Comparison of ENCODE assay signal across 23 cellular contexts in the genomic region with DNA sequence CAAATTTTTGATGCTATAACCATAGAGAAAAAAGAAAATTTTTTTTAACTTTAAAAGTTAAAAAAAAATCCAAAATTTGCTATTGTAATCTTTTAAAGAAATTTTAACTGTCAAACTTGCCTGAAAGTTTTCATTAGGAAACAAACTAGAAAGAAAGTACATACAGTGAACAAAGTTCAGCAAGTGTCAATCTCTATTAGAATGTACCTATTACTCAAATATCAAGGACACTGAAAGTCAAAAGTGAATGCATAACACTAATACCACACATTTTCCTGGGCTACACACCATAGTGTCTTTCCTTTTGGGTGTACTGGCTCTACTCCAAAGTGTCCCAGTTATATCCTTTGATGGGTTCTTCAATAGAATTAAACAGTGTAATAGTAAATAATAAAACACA. TPM values are rescaled to one million over a fixed set of nuclear protein-coding genes. Genes with fewer than 3 reads are reported as not detected.
DNase-seq lines count a peak whose midpoint lies in the region; ATAC-seq, FAIRE-seq and TF ChIP-seq lines count a peak whose summit lies in the region.
"Had no signal": no experiment of that assay in that cellular context is flagged by ENCODE, and none has a peak within 500 bp of the region (broad histone marks: within the 10 kb centered on the region; RNA-seq: fewer than 3 reads in every experiment).

No MANE protein-coding gene starts in this region.

- H3K27ac ChIP-seq in left ventricle myocardium inferior (replicated peaks), result peak overlapping the region; percentile 40
- H3K27ac ChIP-seq in right atrium auricular region, result peak overlapping the region in 1 of 2 donors; percentile 41
- peak overlapping the region; percentile 36 to 40 for H3K27ac ChIP-seq in ascending aorta
- H3K27ac ChIP-seq in HepG2 (ENCODE audit: extremely low read length, insufficient read depth, low read length), result peak overlapping the region; percentile 18
- H3K27ac ChIP-seq in psoas muscle, result peak overlapping the region; percentile 32
- H3K27ac ChIP-seq: 22Rv1, A549, C4-2B had no signal

- H3K4me1 ChIP-seq in left ventricle myocardium inferior, result peaks cover 38% of the 10 kb centered on the region
- peaks cover 0 to 8% of the 10 kb centered on the region in 2 donors for H3K4me1 ChIP-seq in right atrium auricular region
- peaks cover 3 to 16% of the 10 kb centered on the region in 2 donors for H3K4me1 ChIP-seq in ascending aorta
- H3K4me1 ChIP-seq in HepG2 (ENCODE audit: insufficient read depth, low read length), result peaks cover 16% of the 10 kb centered on the region
- peaks cover 24% of the 10 kb centered on the region for H3K4me1 ChIP-seq in psoas muscle

- H3K4me3 ChIP-seq in left ventricle myocardium inferior (no peak overlapping the region), right atrium auricular region (no peak overlapping the region), ascending aorta (no peak overlapping the region), HepG2 (replicated peaks in 1 of 3; ENCODE audit: insufficient read depth in 1 of 3, low read depth in 2 of 3, low read length in 3 of 3) (no peak overlapping the region; a peak in 1 of 6 replicates), psoas muscle (no peak overlapping the region)
- H3K4me3 ChIP-seq: A549, HAP-1 had no signal

- no peak for TF ChIP-seq EP300 in HepG2 (IDR thresholded peaks at IDR 0.05; ENCODE audit: low read depth in 2 of 2, low read length in 2 of 2)
- no peak for TF ChIP-seq EP300 in HepG2 (CRISPR knock-in tag; IDR thresholded peaks at IDR 0.05; ENCODE audit: borderline replicate concordance)

- TF ChIP-seq POLR2A in HepG2 (IDR thresholded peaks at IDR 0.05; ENCODE audit: insufficient read depth in 1 of 2, low read depth in 2 of 2, low read length in 2 of 2), result no peak

- H3K9ac ChIP-seq in HepG2 (ENCODE audit: insufficient read depth, low read depth, low read length), result no peak overlapping the region

- H3K9me3 ChIP-seq in left ventricle myocardium inferior (replicated peaks), result no peaks in the 10 kb centered on the region
- H3K9me3 ChIP-seq in right atrium auricular region, result no peaks in the 10 kb centered on the region
- H3K9me3 ChIP-seq in ascending aorta, result no peaks in the 10 kb centered on the region
- H3K9me3 ChIP-seq in HepG2 (ENCODE audit: low read length), result no peaks in the 10 kb centered on the region
- no peaks in the 10 kb centered on the region for H3K9me3 ChIP-seq in psoas muscle
- H3K9me3 ChIP-seq: A549, HAP-1 had no signal

- DNase-seq in left ventricle myocardium inferior (no peak), right atrium auricular region (ENCODE audit: low spot score) (no peak), ascending aorta (ENCODE audit: low spot score in 2 of 2) (no peak), HepG2 (ENCODE audit: low spot score) (peak; percentile 32), psoas muscle (no peak), NCI-H1048 (lab: John Stamatoyannopoulos, UW) (no peak), HuH-7.5 (ENCODE audit: low spot score) (no peak)
- DNase-seq: ACHN; CD4-positive, CD25-positive, alpha-beta regulatory T cell; CD8-positive, alpha-beta T cell; DMS 273 treated with DMSO at 0.1 percent for 48 hours; DMS79; EL; GF-D8; GOT3; HFFc6 had no signal

- no peaks in the 10 kb centered on the region for H3K27me3 ChIP-seq in left ventricle myocardium inferior (ENCODE audit: low read depth)
- no peaks in the 10 kb centered on the region for H3K27me3 ChIP-seq in right atrium auricular region
- H3K27me3 ChIP-seq in ascending aorta, result no peaks in the 10 kb centered on the region
- no peaks in the 10 kb centered on the region for H3K27me3 ChIP-seq in HepG2 (ENCODE audit: control insufficient read depth in 1 of 2, insufficient read depth in 2 of 2, low read length in 2 of 2)
- no peaks in the 10 kb centered on the region for H3K27me3 ChIP-seq in psoas muscle (ENCODE audit: insufficient read depth in 3 of 3, low read length in 2 of 3)

- CTCF ChIA-PET in HepG2 (lab: Yijun Ruan, JAX; ENCODE audit: low intra/inter-chr PET ratio, low total read pairs), result no interaction called here

- in situ Hi-C loops in HepG2 (cut with HindIII; ENCODE audit: extremely low pct_ligation_motif_present, low pct_unique_long_range_greater_than_20kb), result no loop called here

- POLR2A ChIA-PET in HepG2 (lab: Yijun Ruan, JAX), result no interaction called here

- no peak overlapping the region for H2AFZ ChIP-seq in HepG2 (ENCODE audit: low read length)

- ATAC-seq in HepG2, result peak; percentile 55
- no peak for ATAC-seq in psoas muscle
- ATAC-seq in GM18907 (IDR thresholded peaks at IDR 0.05; ENCODE audit: unreplicated experiment), result no peak
- ATAC-seq: A549; CD8-positive, alpha-beta T cell had no signal

- H3K4me2 ChIP-seq in HepG2 (ENCODE audit: low read depth, low read length), result peak overlapping the region; percentile 27; the same call in 1 of the 2 replicates
- H3K4me2 ChIP-seq: A549 had no signal

- H3K79me2 ChIP-seq in HepG2 (ENCODE audit: insufficient read depth, low read length), result no peaks in the 10 kb centered on the region

- H3K36me3 ChIP-seq in left ventricle myocardium inferior, result peaks cover 13% of the 10 kb centered on the region
- H3K36me3 ChIP-seq in right atrium auricular region, result no peaks in the 10 kb centered on the region
- no peaks in the 10 kb centered on the region for H3K36me3 ChIP-seq in ascending aorta
- peaks cover 0 to 2% of the 10 kb centered on the region in 2 experiments; a peak in 2 of 5 replicates for H3K36me3 ChIP-seq in HepG2 (replicated peaks in 1 of 2; ENCODE audit: control insufficient read depth in 1 of 2, insufficient read depth in 2 of 2, low read length in 2 of 2)
- H3K36me3 ChIP-seq in psoas muscle (ENCODE audit: insufficient read depth in 1 of 2, low read depth in 1 of 2), result peaks cover 0 to 23% of the 10 kb centered on the region in 2 donors

- intact Hi-C loops in left ventricle myocardium inferior (cut with micrococcal nuclease), result no loop called here
- intact Hi-C loops in ascending aorta (cut with DNase I), result no loop called here
- intact Hi-C loops in HepG2 (cut with micrococcal nuclease; ENCODE audit: unreplicated experiment), result no loop called here
- intact Hi-C loops in psoas muscle (cut with DNase I), result no loop called here

- TF ChIP-seq CTCF in left ventricle myocardium inferior (IDR thresholded peaks at IDR 0.05; ENCODE audit: borderline replicate concordance) (no peak), right atrium auricular region (IDR thresholded peaks at IDR 0.05) (no peak), ascending aorta (IDR thresholded peaks at IDR 0.05) (no peak), HepG2 (CRISPR knock-in tag; IDR thresholded peaks at IDR 0.05) (no peak), psoas muscle (IDR thresholded peaks at IDR 0.05) (no peak)

- no peak for TF ChIP-seq RAD21 in HepG2 (CRISPR knock-in tag; IDR thresholded peaks at IDR 0.05)

- BruUV-seq in HepG2 (replicated peaks; lab: Mats Ljungman, UMichigan), result no TSS peak

- no peaks in the 10 kb centered on the region for H4K20me1 ChIP-seq in HepG2 (ENCODE audit: insufficient read depth, low read length)

- FAIRE-seq in HepG2 (lab: Jason Lieb, UNC), result no peak
- FAIRE-seq: A549, D721Med, GM12892 had no signal

TF ChIP-seq in HepG2, 621 proteins besides CTCF, POLR2A, EP300 and RAD21 (continues in another document):
- TF ChIP-seq NR2F2 (IDR thresholded peaks at IDR 0.05; ENCODE audit: borderline replicate concordance, low read depth) (no peak), PBX3 (CRISPR knock-in tag; IDR thresholded peaks at IDR 0.05; ENCODE audit: borderline replicate concordance) (no peak), MTF2 (CRISPR knock-in tag; IDR thresholded peaks at IDR 0.05; ENCODE audit: borderline replicate concordance) (no peak), ZSCAN30 (CRISPR knock-in tag; IDR thresholded peaks at IDR 0.05) (no peak), NFYB (CRISPR knock-in tag; IDR thresholded peaks at IDR 0.05) (no peak)

RNA-seq across cellular contexts. Expression of gene LRRFIP2, which starts 56.8 kb away (rescaled TPM):
- total RNA-seq in left ventricle myocardium inferior, result 155 TPM
- 100 to 1,000 TPM in 1 of 2 donors, 10 to 100 TPM in 1; 82.3 to 142 TPM for total RNA-seq in right atrium auricular region
- 42.8 TPM for total RNA-seq in ascending aorta
- total RNA-seq in HepG2 (2016; rRNA removed; fragmentation: Illumina TruSeq; extraction: Trizol), result 32.2 and 33.7 TPM in 2 replicates
- total RNA-seq in HepG2 (2016; cell fraction: cytosol; rRNA removed; fragmentation: Illumina TruSeq; extraction: Trizol; ENCODE audit: low read depth), result 27.4 and 28.7 TPM in 2 replicates
- total RNA-seq in HepG2 (2016; cell fraction: insoluble cytoplasmic fraction; rRNA removed; fragmentation: Illumina TruSeq; extraction: Trizol), result 27.5 and 33.1 TPM in 2 replicates
- total RNA-seq in HepG2 (2016; cell fraction: membrane; rRNA removed; fragmentation: Illumina TruSeq; extraction: Trizol), result 39.7 and 47.6 TPM in 2 replicates
- 42.0 and 44.0 TPM in 2 replicates for total RNA-seq in HepG2 (2016; cell fraction: nucleus; rRNA removed; fragmentation: Illumina TruSeq; extraction: Trizol)
- 9.9 and 13.5 TPM in 2 replicates for polyA plus RNA-seq in HepG2 (2011; rRNA removed)
- 7.4 and 9.3 TPM in 2 replicates for polyA plus RNA-seq in HepG2 (2011; cell fraction: cytosol; rRNA removed)
- 9.5 and 9.8 TPM in 2 replicates for polyA plus RNA-seq in HepG2 (2011; cell fraction: nucleus; rRNA removed)
- polyA plus RNA-seq in HepG2 (2012), result 18.5 and 20.9 TPM in 2 replicates
- 22.9 and 27.7 TPM in 2 replicates for polyA plus RNA-seq in HepG2 (2016; cell fraction: cytosol; fragmentation: Illumina TruSeq; extraction: Trizol; ENCODE audit: low read depth)
- 32.7 and 34.9 TPM in 2 replicates for polyA plus RNA-seq in HepG2 (2016; cell fraction: insoluble cytoplasmic fraction; fragmentation: Illumina TruSeq; extraction: Trizol; ENCODE audit: low read depth)
- polyA plus RNA-seq in HepG2 (2016; cell fraction: membrane; fragmentation: Illumina TruSeq; extraction: Trizol; ENCODE audit: low read depth), result 31.3 and 34.7 TPM in 2 replicates
- 35.0 and 37.3 TPM in 2 replicates for polyA plus RNA-seq in HepG2 (2016; cell fraction: nucleus; fragmentation: Illumina TruSeq; extraction: Trizol; ENCODE audit: insufficient read depth, low read depth)
- 10.3 and 20.6 TPM in 2 replicates for polyA minus RNA-seq in HepG2 (2011; rRNA and poly(A)+ RNA removed; ENCODE audit: low replicate concordance)
- 10.3 and 12.0 TPM in 2 replicates for polyA minus RNA-seq in HepG2 (2011; cell fraction: cytosol; rRNA and poly(A)+ RNA removed)
- 69.1 and 70.6 TPM in 2 replicates for polyA minus RNA-seq in HepG2 (2011; cell fraction: nucleus; rRNA and poly(A)+ RNA removed)
- total RNA-seq in psoas muscle, result 100 to 1,000 TPM; 124 to 163 (median 138) TPM
- polyA plus RNA-seq in psoas muscle, result 100 to 1,000 TPM in 1 of 3 donors, 10 to 100 TPM in 2; 35.7 to 135 (median 75.1) TPM
